8 cellular contexts compared by ENCODE assay signal in the genomic region with DNA sequence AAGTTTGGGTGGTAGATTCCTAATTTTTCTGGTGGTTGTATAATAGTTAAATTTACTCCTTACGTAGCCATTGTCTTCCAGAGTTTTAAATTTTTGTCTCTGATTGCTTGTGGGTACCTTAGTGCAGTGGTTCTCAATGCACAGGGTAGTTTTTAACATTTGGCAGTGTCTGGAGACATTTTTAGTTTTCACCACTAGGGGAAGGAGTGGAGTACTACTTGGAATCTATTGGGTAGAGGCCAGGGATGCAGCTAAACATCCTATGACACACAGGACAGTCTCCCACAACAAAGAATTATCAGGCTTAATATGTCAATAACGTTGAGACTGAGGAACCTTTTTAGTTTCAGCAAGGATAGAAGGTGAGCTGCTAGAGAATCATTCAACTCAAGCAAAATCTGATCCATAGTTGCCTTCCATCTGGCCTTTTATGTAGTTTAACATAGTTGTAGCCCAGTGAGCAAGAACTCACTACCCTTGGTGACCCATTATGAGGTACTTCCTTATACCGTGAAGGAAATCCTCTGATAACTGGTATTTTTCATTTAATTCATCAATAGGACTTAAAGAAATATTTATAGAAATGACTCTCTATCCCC. TPM values are rescaled to one million over a fixed set of nuclear protein-coding genes. Genes with fewer than 3 reads are reported as not detected.
A peak's percentile ranks its signal among the peaks of the same experiment; 100 is the strongest.
DNase-seq lines count a peak whose midpoint lies in the region; ATAC-seq and TF ChIP-seq lines count a peak whose summit lies in the region.

No MANE protein-coding gene starts in this region.

- no peak overlapping the region for H3K9ac ChIP-seq in PC-3 (ENCODE audit: low read length)

- no peak overlapping the region for H3K4me2 ChIP-seq in PC-3 (ENCODE audit: low read length)

- peak in 10 of 12 donors; percentile 17 to 64 (median 43) for TF ChIP-seq CTCF in heart left ventricle (IDR thresholded peaks at IDR 0.05)
- TF ChIP-seq CTCF in PC-3 (conservative IDR thresholded peaks at IDR 0.05; ENCODE audit: low read depth, low read length), result peak; percentile 79
- TF ChIP-seq CTCF in thoracic aorta (IDR thresholded peaks at IDR 0.05), result peak; percentile 40

- H3K27me3 ChIP-seq in heart left ventricle (no peaks in the 10 kb centered on the region), PC-3 (ENCODE audit: low read length) (no peaks in the 10 kb centered on the region), thoracic aorta (replicated peaks; ENCODE audit: insufficient read depth) (no peaks in the 10 kb centered on the region)

- no peaks in the 10 kb centered on the region for H3K9me3 ChIP-seq in heart left ventricle
- H3K9me3 ChIP-seq in PC-3 (ENCODE audit: low read length), result no peaks in the 10 kb centered on the region
- no peaks in the 10 kb centered on the region for H3K9me3 ChIP-seq in thoracic aorta

- no peak overlapping the region for H3K27ac ChIP-seq in heart left ventricle
- H3K27ac ChIP-seq in PC-3 (ENCODE audit: low read length), result no peak overlapping the region
- no peak overlapping the region for H3K27ac ChIP-seq in thoracic aorta

- intact Hi-C loops in heart left ventricle (cut with DNase I) (no loop called here), Right ventricle myocardium superior (cut with DNase I) (no loop called here), PC-3 (cut with micrococcal nuclease) (no loop called here)

- no peaks in the 10 kb centered on the region for H3F3A ChIP-seq in PC-3 (ENCODE audit: low read length, unreplicated experiment)

- H3K9me2 ChIP-seq in PC-3 (replicated peaks; ENCODE audit: low read length), result no peaks in the 10 kb centered on the region

- no peak for DNase-seq in heart left ventricle
- DNase-seq in Right ventricle myocardium superior, result no peak
- peak; percentile 84 for DNase-seq in PC-3
- DNase-seq in fibroblast of peridontal ligament (ENCODE audit: extremely low read depth), result peak; percentile 52
- DNase-seq in thoracic aorta (ENCODE audit: low spot score), result no peak
- no peak for DNase-seq in activated naive CD4-positive, alpha-beta T cell (lab: John Stamatoyannopoulos, UW)

- BruUV-seq in PC-3 (replicated peaks; lab: Mats Ljungman, UMichigan), result no TSS peak

- WGBS in heart left ventricle, 4 donors, result 73 to 79% (median 76%) methylated on average over 3 of the region's 3 CpGs

- no peak overlapping the region for H2AFZ ChIP-seq in PC-3 (ENCODE audit: low read length)

- no peaks in the 10 kb centered on the region for H3K4me1 ChIP-seq in heart left ventricle
- no peaks in the 10 kb centered on the region for H3K4me1 ChIP-seq in PC-3 (ENCODE audit: insufficient read depth, low read length)
- no peaks in the 10 kb centered on the region for H3K4me1 ChIP-seq in thoracic aorta (ENCODE audit: control insufficient read depth in 1 of 2, low read depth in 2 of 2)

- CTCF ChIA-PET in PC-3 (lab: Charles Lee), result no interaction called here

- peaks cover 0 to 38% (median 3%) of the 10 kb centered on the region in 9 donors for H3K36me3 ChIP-seq in heart left ventricle
- H3K36me3 ChIP-seq in PC-3 (ENCODE audit: low read depth, low read length), result no peaks in the 10 kb centered on the region
- H3K36me3 ChIP-seq in thoracic aorta, result no peaks in the 10 kb centered on the region

- no peak for TF ChIP-seq POLR2A in heart left ventricle (IDR thresholded peaks at IDR 0.05)

- POLR2A ChIA-PET in PC-3 (lab: Charles Lee; ENCODE audit: unreplicated experiment), result no interaction called here

- no peaks in the 10 kb centered on the region for H3K79me2 ChIP-seq in PC-3 (ENCODE audit: low read length)

- 0 out of 2 replicates have a peak, but pooled peaks cover 7% of the 10 kb centered on the region for H4K20me1 ChIP-seq in PC-3 (ENCODE audit: low read length)

- ATAC-seq in heart left ventricle (no peak), Right ventricle myocardium superior (ENCODE audit: poor library complexity) (no peak), HG02798 (IDR thresholded peaks at IDR 0.05; ENCODE audit: poor library complexity, unreplicated experiment) (peak; percentile 84), PC-3 (peak; percentile 87), thoracic aorta (ENCODE audit: insufficient number of reproducible peaks, low FRiP score, low read depth) (no peak), GM18520 (IDR thresholded peaks at IDR 0.05; ENCODE audit: unreplicated experiment) (no peak)

- H3K4me3 ChIP-seq in heart left ventricle, result no peak overlapping the region
- H3K4me3 ChIP-seq in PC-3 (ENCODE audit: low read length), result no peak overlapping the region
- no peak overlapping the region for H3K4me3 ChIP-seq in thoracic aorta

RNA-seq across cellular contexts. Expression of a gene that starts 8.6 kb away (rescaled TPM):
- total RNA-seq in heart left ventricle (under 1 TPM in 1 of 9 donors, not detected in 8; 0.25 TPM), Right ventricle myocardium superior (not detected), PC-3 (2014; rRNA removed) (not detected in 2 replicates), thoracic aorta (not detected)
- not detected for polyA plus RNA-seq in heart left ventricle

RNA-seq across cellular contexts. Expression of a gene that starts 25.7 kb away (rescaled TPM):
- total RNA-seq in heart left ventricle, result 1 to 10 TPM; 1.6 to 5.4 (median 3.7) TPM
- 1 to 10 TPM; 2.3 to 2.7 TPM for polyA plus RNA-seq in heart left ventricle
- total RNA-seq in Right ventricle myocardium superior, result 2.7 TPM
- total RNA-seq in PC-3 (2014; rRNA removed), result 2.2 and 2.6 TPM in 2 replicates
- 1 to 10 TPM; 4.5 to 8.0 TPM for total RNA-seq in thoracic aorta

RNA-seq across cellular contexts. Expression of a gene that starts 25.9 kb away (rescaled TPM):
- total RNA-seq in heart left ventricle, result 10 to 100 TPM in 1 of 9 donors, 1 to 10 TPM in 8; 4.1 to 11.2 (median 7.5) TPM
- 1 to 10 TPM; 2.9 to 7.2 TPM for polyA plus RNA-seq in heart left ventricle
- total RNA-seq in Right ventricle myocardium superior, result 4.0 TPM
- total RNA-seq in PC-3 (2014; rRNA removed), result 4.4 and 5.3 TPM in 2 replicates
- total RNA-seq in thoracic aorta, result 10 to 100 TPM; 14.4 to 15.8 TPM

RNA-seq across cellular contexts. Expression of a gene that starts 57.1 kb away (rescaled TPM):
- total RNA-seq in heart left ventricle, result 1 to 10 TPM; 3.1 to 9.0 (median 5.4) TPM
- 1 to 10 TPM; 1.7 to 3.7 TPM for polyA plus RNA-seq in heart left ventricle
- 3.0 TPM for total RNA-seq in Right ventricle myocardium superior
- 10.7 and 12.6 TPM in 2 replicates for total RNA-seq in PC-3 (2014; rRNA removed)
- total RNA-seq in thoracic aorta, result 10 to 100 TPM in 1 of 2 donors, 1 to 10 TPM in 1; 8.4 to 12.6 TPM

Comparison
In these comparisons a context has a peak if more than half of its experiments do, and no peak if none do; other contexts are left out.
1. ATAC-seq: peak in HG02798 (single experiment) and PC-3 (single experiment); none in heart left ventricle (0 of 4), Right ventricle myocardium superior (single experiment), thoracic aorta (single experiment) and GM18520 (single experiment).
2. DNase-seq: peak in PC-3 (single experiment) and fibroblast of peridontal ligament (single experiment); none in heart left ventricle (0 of 5), Right ventricle myocardium superior (single experiment), thoracic aorta (single experiment) and activated naive CD4-positive, alpha-beta T cell (0 of 4).
3. Peak in every context shown above with its lines, with median percentiles within 50 percentile points of each other: CTCF ChIP-seq.